In the genomic region with DNA sequence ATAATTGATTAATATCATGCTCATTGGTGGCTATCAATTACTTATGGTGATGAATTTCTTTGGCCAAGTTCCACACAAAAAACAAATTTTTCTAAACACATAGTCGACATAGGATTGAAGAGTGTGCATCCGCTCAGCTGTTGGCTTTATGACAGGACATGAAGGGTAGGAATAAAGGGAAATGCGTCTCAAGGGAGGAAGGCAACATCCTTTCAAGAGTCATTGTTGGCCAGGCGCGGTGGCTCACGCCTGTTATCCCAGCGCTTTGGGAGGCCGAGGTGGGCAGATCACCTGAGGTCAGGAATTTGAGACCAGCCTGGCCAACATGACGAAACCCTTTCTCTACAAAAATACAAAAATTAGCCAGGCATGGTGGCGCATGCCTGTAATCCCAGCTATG, we compare ENCODE assay signal across 10 cellular contexts. TPM values are rescaled to one million over a fixed set of nuclear protein-coding genes. Genes with fewer than 3 reads are reported as not detected.
DNase-seq lines count a peak whose midpoint lies in the region; ATAC-seq and TF ChIP-seq lines count a peak whose summit lies in the region.
"Not testable (repeated sequence)": the region's sequence is repeated elsewhere in the genome, so short reads cannot be mapped to it uniquely, and the experiment has no call there.
"Had no signal": no experiment of that assay in that cellular context is flagged by ENCODE, and none has a peak within 500 bp of the region (broad histone marks: within the 10 kb centered on the region; RNA-seq: fewer than 3 reads in every experiment).

No MANE protein-coding gene starts in this region.

- H3K27ac Mint-ChIP-seq in T-helper 17 cell = peak overlapping the region; percentile 89
- H3K27ac Mint-ChIP-seq in activated naive CD8-positive, alpha-beta T cell = peak overlapping the region; percentile 62
- peak overlapping the region; percentile 1 to 95 (median 84) for H3K27ac Mint-ChIP-seq in naive B cell
- peak overlapping the region; percentile 60 for H3K27ac Mint-ChIP-seq in stimulated activated naive B cell treated with anti-CD40 and anti-IgM and Interleukin-4, amounts not matched to agents 10 μg/mL and 1 μg/mL and 100 μg/mL, for 72 hours

- H3K4me1 Mint-ChIP-seq in T-helper 17 cell = peaks cover 20% of the 10 kb centered on the region
- peaks cover 53% of the 10 kb centered on the region for H3K4me1 Mint-ChIP-seq in activated T-cell treated with anti-CD3 and anti-CD28 coated beads, Interleukin-2, amount 50 U/mL, for 4 hours (ENCODE audit: low read depth)
- H3K4me1 Mint-ChIP-seq in activated naive CD8-positive, alpha-beta T cell (ENCODE audit: low read depth) = peaks cover 53% of the 10 kb centered on the region
- H3K4me1 Mint-ChIP-seq in naive B cell = peaks cover 55 to 79% (median 69%) of the 10 kb centered on the region in 3 donors
- peaks cover 46 to 74% of the 10 kb centered on the region in 2 donors for H3K4me1 Mint-ChIP-seq in stimulated activated naive B cell treated with anti-CD40 and anti-IgM and Interleukin-4, amounts not matched to agents 10 μg/mL and 1 μg/mL and 100 μg/mL, for 72 hours

- not testable (repeated sequence) for H3K4me3 ChIP-seq in BLaER1 treated with 17β-estradiol and CSF1 and Interleukin-3, amounts not matched to agents 10 nM and 100 nM; DOHH2 (ENCODE audit: low read length)
- peak overlapping the region; percentile 8 for H3K4me3 ChIP-seq in MM.1S (ENCODE audit: low read length)

- peak overlapping the region in 8 of 11 experiments; percentile 36 to 68 (median 60); a peak in 15 of 22 replicates for H3K27ac ChIP-seq in BLaER1 treated with 17β-estradiol and CSF1 and Interleukin-3, amounts not matched to agents 10 nM and 100 nM
- H3K27ac ChIP-seq in DOHH2 (ENCODE audit: low read depth, low read length) = not testable (repeated sequence)
- H3K27ac ChIP-seq in MM.1S (ENCODE audit: low read length) = peak overlapping the region; percentile 87

- peak overlapping the region; percentile 64 to 85 (median 73) for H3K4me2 ChIP-seq in BLaER1 treated with 17β-estradiol and CSF1 and Interleukin-3, amounts not matched to agents 10 nM and 100 nM
- peak overlapping the region; percentile 18; the same call in 1 of the 2 replicates for H3K4me2 ChIP-seq in DOHH2 (ENCODE audit: low read length)
- H3K4me2 ChIP-seq in MM.1S (ENCODE audit: low read depth, low read length) = peak overlapping the region; percentile 77

- peaks cover 14% of the 10 kb centered on the region for H3K9me3 Mint-ChIP-seq in activated T-cell treated with anti-CD3 and anti-CD28 coated beads, Interleukin-2, amount 50 U/mL, for 4 hours
- peaks cover 17% of the 10 kb centered on the region for H3K9me3 Mint-ChIP-seq in activated naive CD8-positive, alpha-beta T cell (ENCODE audit: low read depth)
- peaks cover 5 to 43% (median 27%) of the 10 kb centered on the region in 7 donors for H3K9me3 Mint-ChIP-seq in naive B cell
- peaks cover 13 to 24% of the 10 kb centered on the region in 2 donors for H3K9me3 Mint-ChIP-seq in stimulated activated naive B cell treated with anti-CD40 and anti-IgM and Interleukin-4, amounts not matched to agents 10 μg/mL and 1 μg/mL and 100 μg/mL, for 72 hours

- H3K9me3 ChIP-seq in BLaER1 treated with 17β-estradiol and CSF1 and Interleukin-3, amounts not matched to agents 10 nM and 100 nM (replicated peaks in 1 of 11) = peaks cover 29 to 56% (median 45%) of the 10 kb centered on the region in 11 experiments
- not testable (repeated sequence) for H3K9me3 ChIP-seq in DOHH2 (ENCODE audit: control insufficient read depth, insufficient read depth, low read length); MM.1S (replicated peaks; ENCODE audit: insufficient read depth, low read length); T-helper 17 cell (ENCODE audit: control insufficient read depth, low read length, poor library complexity, severe bottlenecking)

- H4K20me1 ChIP-seq in BLaER1 treated with 17β-estradiol and CSF1 and Interleukin-3, amounts not matched to agents 10 nM and 100 nM; DOHH2 (ENCODE audit: control insufficient read depth, insufficient read depth, low read depth, low read length); MM.1S (ENCODE audit: insufficient read depth, low read length): not testable (repeated sequence)

- not testable (repeated sequence) for H3K36me3 ChIP-seq in BLaER1 treated with 17β-estradiol and CSF1 and Interleukin-3, amounts not matched to agents 10 nM and 100 nM; DOHH2 (ENCODE audit: control insufficient read depth, low read length); MM.1S (replicated peaks; ENCODE audit: insufficient read depth, low read length)

- not testable (repeated sequence) for H2AFZ ChIP-seq in MM.1S (ENCODE audit: low read length)

- peaks cover 25 to 30% (median 28%) of the 10 kb centered on the region in 10 experiments for H3K4me1 ChIP-seq in BLaER1 treated with 17β-estradiol and CSF1 and Interleukin-3, amounts not matched to agents 10 nM and 100 nM
- peaks cover 24% of the 10 kb centered on the region for H3K4me1 ChIP-seq in DOHH2 (ENCODE audit: control insufficient read depth, low read length)
- peaks cover 46% of the 10 kb centered on the region for H3K4me1 ChIP-seq in MM.1S (ENCODE audit: low read length)

- ATAC-seq in T-helper 17 cell; activated T-cell treated with anti-CD3 and anti-CD28 coated beads, Interleukin-2, amount 50 U/mL, for 4 hours; naive B cell (ENCODE audit: low read depth in 2 of 2); stimulated activated naive B cell treated with anti-CD40 and anti-IgM and Interleukin-4, amounts not matched to agents 10 μg/mL and 1 μg/mL and 100 μg/mL, for 72 hours (replicated peaks): not testable (repeated sequence)

- not testable (repeated sequence) for H3K27me3 ChIP-seq in BLaER1 treated with 17β-estradiol and CSF1 and Interleukin-3, amounts not matched to agents 10 nM and 100 nM; DOHH2 (ENCODE audit: control insufficient read depth, low read length); MM.1S (replicated peaks; ENCODE audit: insufficient read depth, low read length)

- H3K36me3 Mint-ChIP-seq in T-helper 17 cell (ENCODE audit: low read depth); activated T-cell treated with anti-CD3 and anti-CD28 coated beads, Interleukin-2, amount 50 U/mL, for 4 hours (ENCODE audit: insufficient read depth); activated naive CD8-positive, alpha-beta T cell: not testable (repeated sequence)
- peaks cover 6 to 27% of the 10 kb centered on the region in 2 donors for H3K36me3 Mint-ChIP-seq in naive B cell
- H3K36me3 Mint-ChIP-seq in stimulated activated naive B cell treated with anti-CD40 and anti-IgM and Interleukin-4, amounts not matched to agents 10 μg/mL and 1 μg/mL and 100 μg/mL, for 72 hours = peaks cover 18 to 37% of the 10 kb centered on the region in 2 donors

- not testable (repeated sequence) for H3K4me3 Mint-ChIP-seq in T-helper 17 cell
- peak overlapping the region; percentile 7 for H3K4me3 Mint-ChIP-seq in activated T-cell treated with anti-CD3 and anti-CD28 coated beads, Interleukin-2, amount 50 U/mL, for 4 hours
- peak overlapping the region; percentile 59 for H3K4me3 Mint-ChIP-seq in activated naive CD8-positive, alpha-beta T cell
- peak overlapping the region; percentile 10 to 89 (median 64) for H3K4me3 Mint-ChIP-seq in naive B cell
- H3K4me3 Mint-ChIP-seq in stimulated activated naive B cell treated with anti-CD40 and anti-IgM and Interleukin-4, amounts not matched to agents 10 μg/mL and 1 μg/mL and 100 μg/mL, for 72 hours = peak overlapping the region; percentile 3 to 32

- not testable (repeated sequence) for H3K9ac ChIP-seq in BLaER1 treated with 17β-estradiol and CSF1 and Interleukin-3, amounts not matched to agents 10 nM and 100 nM
- peak overlapping the region; percentile 41; the same call in 1 of the 2 replicates for H3K9ac ChIP-seq in MM.1S (ENCODE audit: low read length)

- H3K9me2 ChIP-seq in DOHH2 (replicated peaks; ENCODE audit: control insufficient read depth, low read length); MM.1S (replicated peaks; ENCODE audit: insufficient read depth, low read length): not testable (repeated sequence)

- H3K79me2 ChIP-seq in DOHH2 (ENCODE audit: control insufficient read depth, low read length); MM.1S (ENCODE audit: low read length): not testable (repeated sequence)

- DNase-seq in MM.1S; T-helper 17 cell; activated T-cell treated with anti-CD3 and anti-CD28 coated beads, Interleukin-2, amount 50 U/mL, for 4 hours; naive B cell; stimulated activated naive B cell treated with anti-CD40 and anti-IgM and Interleukin-4, amounts not matched to agents 10 μg/mL and 1 μg/mL and 100 μg/mL, for 72 hours: not testable (repeated sequence)

- H3K27me3 Mint-ChIP-seq in T-helper 17 cell; activated T-cell treated with anti-CD3 and anti-CD28 coated beads, Interleukin-2, amount 50 U/mL, for 4 hours (ENCODE audit: low read depth); activated naive CD8-positive, alpha-beta T cell; naive B cell; stimulated activated naive B cell treated with anti-CD40 and anti-IgM and Interleukin-4, amounts not matched to agents 10 μg/mL and 1 μg/mL and 100 μg/mL, for 72 hours: not testable (repeated sequence)

- TF ChIP-seq CTCF in DOHH2 (IDR thresholded peaks at IDR 0.05; ENCODE audit: low read depth, low read length, poor library complexity, severe bottlenecking); MM.1S (IDR thresholded peaks at IDR 0.05; ENCODE audit: low read length): not testable (repeated sequence)

- H3F3A ChIP-seq in DOHH2 (ENCODE audit: control insufficient read depth, insufficient read depth) = not testable (repeated sequence)
- peaks cover 16% of the 10 kb centered on the region for H3F3A ChIP-seq in MM.1S (ENCODE audit: insufficient read depth, low read length)

RNA-seq across cellular contexts. Expression of a gene that starts 20.4 kb away (rescaled TPM):
- 100 to 1,000 TPM in 1 of 2 donors, 10 to 100 TPM in 1; 87.8 to 108 TPM for total RNA-seq in T-helper 17 cell
- 10 to 100 TPM; 31.1 to 49.3 (median 39.8) TPM for total RNA-seq in activated T-cell treated with anti-CD3 and anti-CD28 coated beads, Interleukin-2, amount 50 U/mL, for 4 hours
- polyA plus RNA-seq in naive B cell (ENCODE audit: low read depth in 6 of 6) = 10 to 100 TPM; 57.8 to 85.2 (median 63.0) TPM

RNA-seq across cellular contexts. Expression of a gene that starts 21.9 kb away (rescaled TPM):
- total RNA-seq in T-helper 17 cell = 1 to 10 TPM in 1 of 2 donors, under 1 TPM in 1; 0.65 to 2.6 TPM
- total RNA-seq in activated T-cell treated with anti-CD3 and anti-CD28 coated beads, Interleukin-2, amount 50 U/mL, for 4 hours = 1 to 10 TPM in 1 of 3 donors, under 1 TPM in 2; 0.24 to 1.5 (median 0.43) TPM
- under 1 TPM in 3 of 6 donors, not detected in 3; 0.13 to 0.33 (median 0.18) TPM for polyA plus RNA-seq in naive B cell (ENCODE audit: low read depth in 6 of 6)
- total RNA-seq: HT-29, K562 had no signal
- polyA plus RNA-seq: K562 had no signal

Comparison
In these comparisons a context has a peak if more than half of its experiments do, and no peak if none do; other contexts are left out.
1. H3K4me2 ChIP-seq: peak in every context shown above with its lines; median percentile 77 in MM.1S; 73 in BLaER1 treated with 17β-estradiol and CSF1 and Interleukin-3, amounts not matched to agents 10 nM and 100 nM; 18 in DOHH2.